18 cellular contexts compared by ENCODE assay signal in the genomic region with DNA sequence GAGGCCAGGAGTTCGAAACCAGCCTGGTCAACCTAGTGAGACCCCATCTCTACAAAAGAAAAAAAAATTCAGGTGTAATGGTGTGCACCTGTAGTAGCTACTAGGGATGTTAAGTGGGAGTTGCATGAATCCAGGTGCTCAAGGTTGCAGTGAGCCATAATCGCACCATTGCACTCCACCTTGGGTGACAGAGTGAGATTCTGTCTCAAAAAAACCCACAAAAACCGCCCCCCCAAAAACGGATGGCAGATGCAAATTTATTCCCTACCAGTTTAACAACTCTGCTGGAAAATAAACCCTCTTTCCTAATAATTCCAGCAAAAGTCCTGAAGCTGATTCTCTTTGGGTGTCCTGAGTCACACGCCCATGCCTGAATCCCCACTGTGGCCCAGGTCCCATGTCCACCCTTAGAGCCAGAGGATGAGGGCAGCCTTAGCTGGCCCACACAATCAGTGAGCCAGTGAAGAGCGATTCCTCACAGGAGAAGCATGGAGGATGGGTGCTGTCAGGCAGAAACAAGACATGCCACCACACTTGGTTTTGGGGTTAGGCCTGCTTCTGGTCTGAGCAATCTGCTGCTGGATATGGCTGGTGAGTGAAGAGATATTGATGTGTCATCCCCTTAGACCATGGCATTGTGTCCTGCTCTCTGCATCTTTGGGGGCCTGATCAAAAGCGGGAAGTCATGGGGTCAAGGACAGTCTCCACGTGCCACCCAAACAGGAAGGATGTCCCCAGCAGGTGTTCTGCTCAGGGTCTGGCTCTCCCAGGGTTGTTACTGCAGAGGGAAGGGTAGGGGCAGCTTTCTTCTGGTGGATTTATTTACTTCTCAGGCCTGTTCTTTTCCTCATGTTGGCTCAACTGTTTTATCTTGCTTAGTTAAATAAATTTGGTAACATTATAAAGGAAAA.
DNase-seq lines count a peak whose midpoint lies in the region; ATAC-seq and TF ChIP-seq lines count a peak whose summit lies in the region.
"Had no signal": no experiment of that assay in that cellular context is flagged by ENCODE, and none has a peak within 500 bp of the region (broad histone marks: within the 10 kb centered on the region; RNA-seq: fewer than 3 reads in every experiment).

No MANE protein-coding gene starts in this region.

- ATAC-seq in CD8-positive, alpha-beta T cell: no peak
- ATAC-seq in activated naive CD8-positive, alpha-beta T cell treated with anti-CD3 and anti-CD28 coated beads, Interleukin-2, amount 10 ng/mL, durations not matched to agents 7 days and 5 days (ENCODE audit: low read depth): peak; percentile 73
- ATAC-seq in GM18498 (IDR thresholded peaks at IDR 0.05; ENCODE audit: unreplicated experiment): no peak
- ATAC-seq: left cardiac atrium, Panc1 had no signal

- CTCF ChIA-PET in CD8-positive, alpha-beta T cell (lab: Charles Lee): interaction anchor here (1.2 to 1.4 kb wide), 2 partner anchors 97 to 99 kb away, joined by 3 to 5 read pairs; no protein-coding TSS in a partner anchor

- H3K9me3 ChIP-seq in CD8-positive, alpha-beta T cell (ENCODE audit: low read length): no peaks in the 10 kb centered on the region
- H3K9me3 ChIP-seq in neutrophil (no peaks in the 10 kb centered on the region), right atrium auricular region (no peaks in the 10 kb centered on the region)
- H3K9me3 ChIP-seq: HAP-1, sigmoid colon, testis had no signal

- no peak for DNase-seq in CD8-positive, alpha-beta T cell
- DNase-seq in KBM-7 (peak; percentile 47), right atrium auricular region (ENCODE audit: low spot score) (no peak), HuH-7 (ENCODE audit: low spot score) (no peak)
- no peak for DNase-seq in activated naive CD8-positive, alpha-beta T cell treated with anti-CD3 and anti-CD28 coated beads, Interleukin-2, amount 10 ng/mL, durations not matched to agents 7 days and 5 days
- DNase-seq: activated CD4-positive, alpha-beta T cell treated with anti-CD3 and anti-CD28 coated beads, Interleukin-2, amount 50 U/mL, for 4 hours; aorta; DMS 273 treated with DMSO at 0.1 percent for 48 hours; left cardiac atrium; occipital lobe; sigmoid colon; stimulated activated CD4-positive, alpha-beta T cell treated with anti-CD3 and anti-CD28 coated beads, Interleukin-1b, Interleukin-23, amount 100 ng/mL, for 48 hours; testis had no signal

- H3K4me3 Mint-ChIP-seq in CD8-positive, alpha-beta T cell: no peak overlapping the region
- H3K4me3 Mint-ChIP-seq in activated naive CD8-positive, alpha-beta T cell treated with anti-CD3 and anti-CD28 coated beads, Interleukin-2, amount 10 ng/mL, durations not matched to agents 7 days and 5 days: peak overlapping the region; percentile 6

- POLR2A ChIA-PET in CD8-positive, alpha-beta T cell (lab: Charles Lee): interaction anchor here (1.9 kb wide), 1 partner anchor 11 kb away, joined by 5 read pairs; no protein-coding TSS in a partner anchor
- POLR2A ChIA-PET in activated naive CD8-positive, alpha-beta T cell treated with anti-CD3 and anti-CD28 coated beads, Interleukin-2, amount 10 ng/mL, durations not matched to agents 7 days and 5 days (lab: Charles Lee): interaction anchor here (1.5 kb wide), 1 partner anchor 9 kb away, joined by 4 read pairs; no protein-coding TSS in a partner anchor

- no peaks in the 10 kb centered on the region for H3K36me3 ChIP-seq in CD8-positive, alpha-beta T cell (ENCODE audit: insufficient read depth, low read length)
- peaks cover 13% of the 10 kb centered on the region for H3K36me3 ChIP-seq in neutrophil
- no peaks in the 10 kb centered on the region for H3K36me3 ChIP-seq in right atrium auricular region
- H3K36me3 ChIP-seq: HAP-1, sigmoid colon had no signal

- H3K9me3 Mint-ChIP-seq in CD8-positive, alpha-beta T cell: no peaks in the 10 kb centered on the region
- no peaks in the 10 kb centered on the region for H3K9me3 Mint-ChIP-seq in activated naive CD8-positive, alpha-beta T cell treated with anti-CD3 and anti-CD28 coated beads, Interleukin-2, amount 10 ng/mL, durations not matched to agents 7 days and 5 days

- peaks cover 53% of the 10 kb centered on the region for H3K4me1 Mint-ChIP-seq in CD8-positive, alpha-beta T cell (ENCODE audit: low read depth)
- H3K4me1 Mint-ChIP-seq in activated naive CD8-positive, alpha-beta T cell treated with anti-CD3 and anti-CD28 coated beads, Interleukin-2, amount 10 ng/mL, durations not matched to agents 7 days and 5 days: peaks cover 38% of the 10 kb centered on the region

- H3K4me1 ChIP-seq in CD8-positive, alpha-beta T cell (ENCODE audit: insufficient read depth, low read length): peaks cover 23% of the 10 kb centered on the region
- H3K4me1 ChIP-seq in neutrophil (ENCODE audit: control insufficient read depth in 1 of 2, insufficient read depth in 1 of 2, low read depth in 1 of 2, low read length in 1 of 2) (peaks cover 17 to 23% of the 10 kb centered on the region in 2 experiments), right atrium auricular region (no peaks in the 10 kb centered on the region)
- H3K4me1 ChIP-seq: HAP-1, sigmoid colon had no signal

- no peaks in the 10 kb centered on the region for H3K27me3 ChIP-seq in CD8-positive, alpha-beta T cell (ENCODE audit: insufficient read depth, low read length)
- no peaks in the 10 kb centered on the region for H3K27me3 ChIP-seq in neutrophil
- no peaks in the 10 kb centered on the region for H3K27me3 ChIP-seq in right atrium auricular region
- H3K27me3 ChIP-seq: sigmoid colon, testis had no signal

- no peak overlapping the region for H3K27ac ChIP-seq in CD8-positive, alpha-beta T cell (ENCODE audit: low read depth, low read length)
- H3K27ac ChIP-seq in neutrophil: peak overlapping the region; percentile 53
- H3K27ac ChIP-seq in right atrium auricular region: no peak overlapping the region
- H3K27ac ChIP-seq: sigmoid colon, SK-N-MC, testis had no signal

- intact Hi-C loops in CD8-positive, alpha-beta T cell (cut with DNase I, micrococcal nuclease): no loop called here

- peaks cover 14% of the 10 kb centered on the region for H3K36me3 Mint-ChIP-seq in CD8-positive, alpha-beta T cell
- H3K36me3 Mint-ChIP-seq in activated naive CD8-positive, alpha-beta T cell treated with anti-CD3 and anti-CD28 coated beads, Interleukin-2, amount 10 ng/mL, durations not matched to agents 7 days and 5 days: peaks cover 4% of the 10 kb centered on the region

- H3K27ac Mint-ChIP-seq in CD8-positive, alpha-beta T cell: peak overlapping the region; percentile 69
- peak overlapping the region; percentile 66 for H3K27ac Mint-ChIP-seq in activated naive CD8-positive, alpha-beta T cell treated with anti-CD3 and anti-CD28 coated beads, Interleukin-2, amount 10 ng/mL, durations not matched to agents 7 days and 5 days

- no peaks in the 10 kb centered on the region for H3K27me3 Mint-ChIP-seq in CD8-positive, alpha-beta T cell (ENCODE audit: low read depth)
- no peaks in the 10 kb centered on the region for H3K27me3 Mint-ChIP-seq in activated naive CD8-positive, alpha-beta T cell treated with anti-CD3 and anti-CD28 coated beads, Interleukin-2, amount 10 ng/mL, durations not matched to agents 7 days and 5 days

- no peak for TF ChIP-seq CTCF in CD8-positive, alpha-beta T cell (IDR thresholded peaks at IDR 0.05)
- TF ChIP-seq CTCF in neutrophil (IDR thresholded peaks at IDR 0.05) (no peak), right atrium auricular region (IDR thresholded peaks at IDR 0.05) (no peak)

- in situ Hi-C loops in KBM-7 (cut with MboI; ENCODE audit: low pct_unique_long_range_greater_than_20kb, low sequenced_read_pairs): no loop called here

- no peak overlapping the region for H3K4me3 ChIP-seq in CD8-positive, alpha-beta T cell (ENCODE audit: low read depth, low read length)
- no peak overlapping the region for H3K4me3 ChIP-seq in neutrophil (ENCODE audit: low read depth in 1 of 2, low read length in 1 of 2)
- H3K4me3 ChIP-seq in right atrium auricular region: no peak overlapping the region
- H3K4me3 ChIP-seq: HAP-1, sigmoid colon, SK-N-MC, testis had no signal
